ENCODE assay signal across 19 cellular contexts in genomic region chr17:72075995-72076677, GRCh38. TPM values are rescaled to one million over a fixed set of nuclear protein-coding genes. Genes with fewer than 3 reads are reported as not detected.
DNase-seq lines count a peak whose midpoint lies in the region; FAIRE-seq and TF ChIP-seq lines count a peak whose summit lies in the region.
"Had no signal": no experiment of that assay in that cellular context is flagged by ENCODE, and none has a peak within 500 bp of the region (broad histone marks: within the 10 kb centered on the region; RNA-seq: fewer than 3 reads in every experiment).

No MANE protein-coding gene starts in this region.

- 41% methylated on average over 7 of the region's 7 CpGs for WGBS in liver
- 100% methylated on average over 6 of the region's 7 CpGs for WGBS in mammary epithelial cell (ENCODE audit: low coverage, missing lambda C conversion rate)

- H3K79me2 ChIP-seq in mammary epithelial cell (ENCODE audit: insufficient read depth, low read length), result no peaks in the 10 kb centered on the region

- H3K4me3 ChIP-seq in bronchial epithelial cell (ENCODE audit: low read depth, low read length), result no peak overlapping the region
- no peak overlapping the region for H3K4me3 ChIP-seq in liver (ENCODE audit: low read depth in 1 of 3, low read length in 3 of 3)
- no peak overlapping the region for H3K4me3 ChIP-seq in mammary epithelial cell (replicated peaks in 1 of 3; ENCODE audit: insufficient read depth in 1 of 3, low read depth in 2 of 3, low read length in 3 of 3)

- FAIRE-seq in bronchial epithelial cell (lab: Jason Lieb, UNC), result peak; percentile 13
- FAIRE-seq: GM12892 had no signal

- H3K27me3 Mint-ChIP-seq in progenitor cell of endocrine pancreas, result no peaks in the 10 kb centered on the region
- H3K27me3 Mint-ChIP-seq in activated CD4-positive, alpha-beta T cell treated with anti-CD3 and anti-CD28 coated beads, Interleukin-2, amount 10 ng/mL, durations not matched to agents 24 days and 14 days, result no peaks in the 10 kb centered on the region
- H3K27me3 Mint-ChIP-seq: CD4-positive, alpha-beta T cell had no signal

- no peak for TF ChIP-seq CTCF in bronchial epithelial cell (IDR thresholded peaks at IDR 0.05; ENCODE audit: insufficient read depth, low read length, severe bottlenecking)
- TF ChIP-seq CTCF in liver (IDR thresholded peaks at IDR 0.05; ENCODE audit: low read depth, low read length, missing input control), result no peak
- no peak for TF ChIP-seq CTCF in progenitor cell of endocrine pancreas (IDR thresholded peaks at IDR 0.05; ENCODE audit: unreplicated experiment)
- no peak for TF ChIP-seq CTCF in mammary epithelial cell (conservative IDR thresholded peaks at IDR 0.05 in 1 of 2, IDR thresholded peaks at IDR 0.05 in 1 of 2; ENCODE audit: extremely low read depth in 1 of 2, insufficient read depth in 1 of 2, low read depth in 1 of 2, low read length in 2 of 2)

- no peak overlapping the region for H3K9ac ChIP-seq in liver (ENCODE audit: low read depth in 1 of 2, low read length in 2 of 2)
- H3K9ac ChIP-seq in mammary epithelial cell (ENCODE audit: insufficient read depth, low read length), result no peak overlapping the region

- CTCF ChIA-PET in mammary epithelial cell (lab: Charles Lee; ENCODE audit: low non-redundant PET), result no interaction called here

- H3K4me1 ChIP-seq in liver (ENCODE audit: control insufficient read depth in 4 of 4, insufficient read depth in 4 of 4, low read length in 3 of 4), result peaks cover 9 to 17% (median 12%) of the 10 kb centered on the region in 4 donors
- H3K4me1 ChIP-seq in mammary epithelial cell (ENCODE audit: insufficient read depth, low read length), result peaks cover 9% of the 10 kb centered on the region

- no peaks in the 10 kb centered on the region for H3K27me3 ChIP-seq in bronchial epithelial cell (ENCODE audit: control insufficient read depth, insufficient read depth, low read length)
- peaks cover 0 to 4% (median 0%) of the 10 kb centered on the region in 4 donors for H3K27me3 ChIP-seq in liver (ENCODE audit: control insufficient read depth in 4 of 4, insufficient read depth in 4 of 4, low read length in 3 of 4)
- no peaks in the 10 kb centered on the region for H3K27me3 ChIP-seq in mammary epithelial cell (ENCODE audit: insufficient read depth, low read length)

- TF ChIP-seq RAD21 in liver (IDR thresholded peaks at IDR 0.05), result no peak

- dilution Hi-C loops in mammary epithelial cell (cut with HindIII; ENCODE audit: low sequenced_read_pairs), result no loop called here

- H3K9me3 ChIP-seq in liver (ENCODE audit: control insufficient read depth in 4 of 4, low read length in 3 of 4) (no peaks in the 10 kb centered on the region), mammary epithelial cell (replicated peaks; ENCODE audit: insufficient read depth, low read length) (no peaks in the 10 kb centered on the region)

- peak; percentile 14 for DNase-seq in NCI-H1694 treated with DMSO at 0.1 percent for 48 hours (lab: John Stamatoyannopoulos, UW)
- no peak for DNase-seq in NCI-H1694 (lab: John Stamatoyannopoulos, UW)
- no peak for DNase-seq in bronchial epithelial cell (ENCODE audit: low read depth)
- no peak for DNase-seq in progenitor cell of endocrine pancreas (ENCODE audit: low spot score, unreplicated experiment)
- DNase-seq in activated CD4-positive, alpha-beta T cell treated with anti-CD3 and anti-CD28 coated beads, Interleukin-2, amount 10 ng/mL, durations not matched to agents 24 days and 14 days, result no peak
- no peak for DNase-seq in mammary epithelial cell
- DNase-seq in NCI-H1436 treated with DMSO at 0.1 percent for 48 hours (lab: John Stamatoyannopoulos, UW), result no peak
- DNase-seq: 8988T; AML-193; C1 segment of cervical spinal cord; Calu3; CD4-positive, alpha-beta T cell; DMS153; DMS79 treated with DMSO at 0.1 percent for 48 hours; EL; GDM1 had no signal

- intact Hi-C loops in activated CD4-positive, alpha-beta T cell treated with anti-CD3 and anti-CD28 coated beads, Interleukin-2, amount 10 ng/mL, durations not matched to agents 24 days and 14 days (cut with micrococcal nuclease), result no loop called here
- intact Hi-C loops in mammary epithelial cell (cut with micrococcal nuclease), result no loop called here

- no peak overlapping the region for H3K27ac ChIP-seq in liver (ENCODE audit: low read depth in 1 of 2, low read length in 2 of 2)
- H3K27ac ChIP-seq in mammary epithelial cell (ENCODE audit: insufficient read depth, low read depth, low read length), result no peak overlapping the region
- H3K27ac ChIP-seq: HL-60 had no signal

- H3K36me3 ChIP-seq in bronchial epithelial cell (ENCODE audit: control insufficient read depth, insufficient read depth, low read length) (no peaks in the 10 kb centered on the region), liver (ENCODE audit: control insufficient read depth in 4 of 4, insufficient read depth in 3 of 4, low read depth in 1 of 4, low read length in 3 of 4) (no peaks in the 10 kb centered on the region), mammary epithelial cell (ENCODE audit: insufficient read depth, low read length) (no peaks in the 10 kb centered on the region)

- H4K20me1 ChIP-seq in mammary epithelial cell (ENCODE audit: insufficient read depth, low read length), result no peaks in the 10 kb centered on the region

- BruUV-seq in mammary epithelial cell (replicated peaks; lab: Mats Ljungman, UMichigan), result no TSS peak

- peaks cover 11% of the 10 kb centered on the region for H3K36me3 Mint-ChIP-seq in progenitor cell of endocrine pancreas (ENCODE audit: insufficient read depth)
- H3K36me3 Mint-ChIP-seq in activated CD4-positive, alpha-beta T cell treated with anti-CD3 and anti-CD28 coated beads, Interleukin-2, amount 10 ng/mL, durations not matched to agents 24 days and 14 days (ENCODE audit: low read depth), result no peaks in the 10 kb centered on the region

- H3K27ac Mint-ChIP-seq in progenitor cell of endocrine pancreas, result peak overlapping the region; percentile 91
- no peak overlapping the region for H3K27ac Mint-ChIP-seq in activated CD4-positive, alpha-beta T cell treated with anti-CD3 and anti-CD28 coated beads, Interleukin-2, amount 10 ng/mL, durations not matched to agents 24 days and 14 days
- H3K27ac Mint-ChIP-seq: CD4-positive, alpha-beta T cell had no signal

- peak overlapping the region; percentile 11 for H3K4me3 Mint-ChIP-seq in progenitor cell of endocrine pancreas (ENCODE audit: low read depth)
- no peak overlapping the region for H3K4me3 Mint-ChIP-seq in activated CD4-positive, alpha-beta T cell treated with anti-CD3 and anti-CD28 coated beads, Interleukin-2, amount 10 ng/mL, durations not matched to agents 24 days and 14 days
- H3K4me3 Mint-ChIP-seq: CD4-positive, alpha-beta T cell had no signal

- H3K4me1 Mint-ChIP-seq in progenitor cell of endocrine pancreas (ENCODE audit: low read depth), result peaks cover 54% of the 10 kb centered on the region
- H3K4me1 Mint-ChIP-seq in activated CD4-positive, alpha-beta T cell treated with anti-CD3 and anti-CD28 coated beads, Interleukin-2, amount 10 ng/mL, durations not matched to agents 24 days and 14 days, result no peaks in the 10 kb centered on the region

- H3K4me2 ChIP-seq in mammary epithelial cell (ENCODE audit: insufficient read depth, low read depth, low read length), result no peak overlapping the region

- no peak overlapping the region for H2AFZ ChIP-seq in mammary epithelial cell (ENCODE audit: low read depth, low read length)

- in situ Hi-C loops in mammary epithelial cell (cut with MboI; ENCODE audit: low sequenced_read_pairs in 2 of 2), result no loop called here

- peaks cover 11% of the 10 kb centered on the region for H3K9me3 Mint-ChIP-seq in progenitor cell of endocrine pancreas (ENCODE audit: low read depth)
- no peaks in the 10 kb centered on the region for H3K9me3 Mint-ChIP-seq in activated CD4-positive, alpha-beta T cell treated with anti-CD3 and anti-CD28 coated beads, Interleukin-2, amount 10 ng/mL, durations not matched to agents 24 days and 14 days

TF ChIP-seq in liver, 16 proteins besides CTCF, POLR2A, EP300 and RAD21 (continues in another document):
- TF ChIP-seq ATF3 (IDR thresholded peaks at IDR 0.05), result no peak
- TF ChIP-seq GABPA (IDR thresholded peaks at IDR 0.05 in 1 of 2, conservative IDR thresholded peaks at IDR 0.05 in 1 of 2), result no peak
- no peak for TF ChIP-seq ZBTB33 (IDR thresholded peaks at IDR 0.05)
- peak; percentile 32 for TF ChIP-seq SP1 (IDR thresholded peaks at IDR 0.05)
- peak; percentile 63 for TF ChIP-seq NR2F2 (IDR thresholded peaks at IDR 0.05)
- peak in 1 of 2 donors; percentile 39 for TF ChIP-seq JUND (IDR thresholded peaks at IDR 0.05)
- peak; percentile 51 to 87 for TF ChIP-seq RXRA (IDR thresholded peaks at IDR 0.05)
- peak; percentile 39 for TF ChIP-seq YY1 (IDR thresholded peaks at IDR 0.05)
- peak; percentile 19 to 67 for TF ChIP-seq HNF4A (conservative IDR thresholded peaks at IDR 0.05)
- peak in 1 of 2 donors; percentile 61 for TF ChIP-seq EGR1 (IDR thresholded peaks at IDR 0.05; ENCODE audit: low read depth in 2 of 2)

RNA-seq across cellular contexts. Expression of gene SOX9, which starts 44.7 kb away (rescaled TPM):
- total RNA-seq in bronchial epithelial cell, result 1.1 and 1.2 TPM in 2 replicates
- total RNA-seq in liver, result 1 to 10 TPM in 1 of 2 donors, under 1 TPM in 1; 0.84 to 1.7 TPM
- 1 to 10 TPM in 1 of 2 donors, under 1 TPM in 1; 0.42 to 1.1 TPM for polyA plus RNA-seq in liver
- total RNA-seq in progenitor cell of endocrine pancreas, result 190 and 219 TPM in 2 replicates
- total RNA-seq in activated CD4-positive, alpha-beta T cell treated with anti-CD3 and anti-CD28 coated beads, Interleukin-2, amount 10 ng/mL, durations not matched to agents 24 days and 14 days, result not detected in 2 replicates
- 10 to 100 TPM; 77.4 to 81.9 TPM for total RNA-seq in mammary epithelial cell
- polyA plus RNA-seq in mammary epithelial cell, result 31.6 TPM
- polyA minus RNA-seq in mammary epithelial cell, result 33.8 TPM
- total RNA-seq: CD4-positive, alpha-beta T cell had no signal

Comparison
In these comparisons a context has a peak if more than half of its experiments do, and no peak if none do; other contexts are left out.
1. RNA of gene SOX9, which starts 44.7 kb away (total RNA-seq): 190 to 219 TPM in progenitor cell of endocrine pancreas and 77.4 to 81.9 TPM in mammary epithelial cell; 0.84 to 1.7 TPM in liver, 1.1 to 1.2 TPM in bronchial epithelial cell and not detected in activated CD4-positive, alpha-beta T cell treated with anti-CD3 and anti-CD28 coated beads, Interleukin-2, amount 10 ng/mL, durations not matched to agents 24 days and 14 days; every median in the first group is over 10 times any median in the second.